ENCODE assay signal across 23 cellular contexts in genomic region chr2:180647651-180648050, GRCh38.
A peak's percentile ranks its signal among the peaks of the same experiment; 100 is the strongest.
DNase-seq lines count a peak whose midpoint lies in the region; ATAC-seq and TF ChIP-seq lines count a peak whose summit lies in the region.
"Had no signal": no experiment of that assay in that cellular context is flagged by ENCODE, and none has a peak within 500 bp of the region (broad histone marks: within the 10 kb centered on the region; RNA-seq: fewer than 3 reads in every experiment).

No MANE protein-coding gene starts in this region.

- DNase-seq in fibroblast of peridontal ligament (ENCODE audit: extremely low read depth) = peak; percentile 24
- no peak for DNase-seq in lung (ENCODE audit: low spot score)
- no peak for DNase-seq in prostate gland (ENCODE audit: low spot score)
- no peak for DNase-seq in COR-L47 (lab: John Stamatoyannopoulos, UW)
- DNase-seq in NCI-H2227 treated with DMSO at 0.1 percent for 48 hours (lab: John Stamatoyannopoulos, UW) = no peak
- DNase-seq: CD8-positive, alpha-beta T cell; DMS53; EL; GOT3; KBM-7; NCI-H1105 treated with DMSO at 0.1 percent for 48 hours; NCI-H1694 treated with DMSO at 0.1 percent for 48 hours; NCI-H2107; NCI-H510A treated with DMSO at 0.1 percent for 48 hours; NCI-H774; OCI-M1; SIG-M5 had no signal

- intact Hi-C loops in prostate gland (cut with DNase I) = no loop called here

- H3K27ac ChIP-seq in VCaP (peak overlapping the region; percentile 29), lung (ENCODE audit: low read depth in 1 of 2, low read length in 1 of 2) (no peak overlapping the region), rectal smooth muscle tissue (ENCODE audit: low read depth, low read length) (peak overlapping the region; percentile 40), prostate gland (no peak overlapping the region)
- H3K27ac ChIP-seq: BLaER1 treated with 17β-estradiol and CSF1 and Interleukin-3, amounts not matched to agents 10 nM and 100 nM had no signal

- ATAC-seq in lung (ENCODE audit: insufficient read depth, low FRiP score) (peak; percentile 10), GM21381 (IDR thresholded peaks at IDR 0.05; ENCODE audit: unreplicated experiment) (no peak)
- ATAC-seq: CD8-positive, alpha-beta T cell; GM12878; HCT116 had no signal

- H3K36me3 ChIP-seq in lung (ENCODE audit: control insufficient read depth in 2 of 2, insufficient read depth in 2 of 2, low read length in 2 of 2) = no peaks in the 10 kb centered on the region
- H3K36me3 ChIP-seq in rectal smooth muscle tissue (ENCODE audit: control insufficient read depth, insufficient read depth, low read length) = no peaks in the 10 kb centered on the region
- no peaks in the 10 kb centered on the region for H3K36me3 ChIP-seq in prostate gland
- H3K36me3 ChIP-seq: BLaER1 treated with 17β-estradiol and CSF1 and Interleukin-3, amounts not matched to agents 10 nM and 100 nM had no signal

- H3K4me1 ChIP-seq in lung (ENCODE audit: control insufficient read depth in 2 of 2, insufficient read depth in 2 of 2, low read length in 2 of 2) (no peaks in the 10 kb centered on the region), rectal smooth muscle tissue (ENCODE audit: control insufficient read depth, insufficient read depth, low read length) (peaks cover 10% of the 10 kb centered on the region), prostate gland (replicated peaks) (no peaks in the 10 kb centered on the region)

- no peak for TF ChIP-seq POLR2A in prostate gland (IDR thresholded peaks at IDR 0.05)

- H3K4me3 ChIP-seq in lung (no peak overlapping the region), rectal smooth muscle tissue (ENCODE audit: low read length) (no peak overlapping the region), prostate gland (no peak overlapping the region)
- H3K4me3 ChIP-seq: BLaER1 treated with 17β-estradiol and CSF1 and Interleukin-3, amounts not matched to agents 10 nM and 100 nM; GM12878 had no signal

- TF ChIP-seq CTCF in VCaP (conservative IDR thresholded peaks at IDR 0.05) (no peak), lung (IDR thresholded peaks at IDR 0.05; ENCODE audit: control extremely low read depth, extremely low read depth) (no peak), prostate gland (IDR thresholded peaks at IDR 0.05) (no peak)

- WGBS in lung, 2 donors = 61 to 75% methylated on average over 3 of the region's 3 CpGs
- WGBS in prostate gland = 29% methylated on average over 3 of the region's 3 CpGs

- no peak overlapping the region for H3K9ac ChIP-seq in rectal smooth muscle tissue (ENCODE audit: low read length)
- H3K9ac ChIP-seq: BLaER1 treated with 17β-estradiol and CSF1 and Interleukin-3, amounts not matched to agents 10 nM and 100 nM had no signal

- no peaks in the 10 kb centered on the region for H3K9me3 ChIP-seq in lung (ENCODE audit: control insufficient read depth in 2 of 2, insufficient read depth in 1 of 2, low read length in 1 of 2)
- no peaks in the 10 kb centered on the region for H3K9me3 ChIP-seq in prostate gland
- H3K9me3 ChIP-seq: BLaER1 treated with 17β-estradiol and CSF1 and Interleukin-3, amounts not matched to agents 10 nM and 100 nM had no signal

- H3K27me3 ChIP-seq in lung (ENCODE audit: control insufficient read depth, insufficient read depth) = no peaks in the 10 kb centered on the region
- H3K27me3 ChIP-seq in rectal smooth muscle tissue (ENCODE audit: control insufficient read depth, insufficient read depth, low read length) = no peaks in the 10 kb centered on the region
- H3K27me3 ChIP-seq in prostate gland (replicated peaks; ENCODE audit: insufficient read depth) = no peaks in the 10 kb centered on the region

Comparison
In these comparisons a context has a peak if more than half of its experiments do, and no peak if none do; other contexts are left out.
1. H3K27ac ChIP-seq: peak in VCaP (single experiment) and rectal smooth muscle tissue (single experiment); none in lung (0 of 2) and prostate gland (0 of 2).